1 cellular context compared by ENCODE assay signal in the genomic region with DNA sequence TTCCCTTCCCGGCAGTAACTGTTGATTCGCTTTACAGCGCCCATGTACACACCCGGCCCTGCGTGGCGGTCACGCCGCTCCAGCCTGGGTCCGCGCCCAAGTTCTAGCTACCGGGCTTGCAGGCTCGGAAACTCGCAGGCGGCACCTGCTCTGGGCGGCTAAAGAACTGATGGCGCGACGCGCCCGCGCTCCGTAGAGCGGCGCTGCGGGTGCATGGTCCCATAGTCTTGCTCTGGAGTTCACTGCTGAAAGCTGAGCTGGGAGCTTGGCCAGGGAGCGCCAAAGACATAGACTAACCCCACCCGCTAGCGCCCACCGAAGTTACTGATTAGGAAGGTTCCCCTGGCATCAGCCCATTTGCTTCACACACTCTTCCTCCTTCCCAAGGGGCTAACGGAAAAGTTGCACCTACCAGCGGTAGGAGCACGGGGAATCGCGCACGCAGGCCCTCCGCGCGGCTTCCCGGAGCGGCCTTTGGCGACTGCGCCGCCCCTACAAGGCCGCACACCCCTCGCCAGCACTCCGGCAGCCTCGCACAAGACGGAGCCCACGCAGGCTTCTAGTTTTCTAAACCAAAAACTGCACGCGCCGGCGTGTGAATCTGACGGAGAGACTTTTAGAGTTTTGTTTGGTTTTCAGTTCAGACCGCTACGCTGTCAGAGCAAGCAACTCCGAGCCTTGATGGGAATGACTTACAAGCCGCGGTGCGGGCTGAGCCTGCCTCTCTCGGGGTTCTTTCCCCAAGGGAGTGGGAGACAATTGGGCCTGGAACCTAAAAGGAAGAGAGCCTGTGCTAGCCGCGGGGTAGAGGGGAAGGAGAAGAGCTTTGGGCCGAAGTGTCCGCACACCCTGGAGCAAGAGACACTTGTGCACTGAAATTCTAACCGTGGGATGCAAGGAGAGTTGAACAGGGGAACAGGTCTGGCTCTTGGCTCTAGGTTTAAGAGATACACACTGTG.
TF ChIP-seq lines count a peak whose summit lies in the region.

No MANE protein-coding gene starts in this region.

TF ChIP-seq in WTC11, 78 proteins besides CTCF, POLR2A, EP300 and RAD21 (continued from another document):
- TF ChIP-seq, protein P1, sequence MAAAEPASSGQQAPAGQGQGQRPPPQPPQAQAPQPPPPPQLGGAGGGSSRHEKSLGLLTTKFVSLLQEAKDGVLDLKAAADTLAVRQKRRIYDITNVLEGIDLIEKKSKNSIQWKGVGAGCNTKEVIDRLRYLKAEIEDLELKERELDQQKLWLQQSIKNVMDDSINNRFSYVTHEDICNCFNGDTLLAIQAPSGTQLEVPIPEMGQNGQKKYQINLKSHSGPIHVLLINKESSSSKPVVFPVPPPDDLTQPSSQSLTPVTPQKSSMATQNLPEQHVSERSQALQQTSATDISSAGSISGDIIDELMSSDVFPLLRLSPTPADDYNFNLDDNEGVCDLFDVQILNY (CRISPR knock-in tag; IDR thresholded peaks at IDR 0.05): no peak
- TF ChIP-seq ERG (CRISPR knock-in tag; IDR thresholded peaks at IDR 0.05): no peak
- no peak for TF ChIP-seq TEAD4 (CRISPR knock-in tag; IDR thresholded peaks at IDR 0.05)
TF ChIP-seq in WTC11: peak in this region for 0.
